In genomic region chr3:71581981-71582611, GRCh38 we compare ENCODE assay signal across 8 cellular contexts. TPM values are rescaled to one million over a fixed set of nuclear protein-coding genes. Genes with fewer than 3 reads are reported as not detected.
DNase-seq lines count a peak whose midpoint lies in the region; ATAC-seq, FAIRE-seq and TF ChIP-seq lines count a peak whose summit lies in the region.

No MANE protein-coding gene starts in this region.

- under 1% methylated on average over 42 of the region's 62 CpGs for WGBS in A549 (ENCODE audit: missing lambda C conversion rate)

- no peak for TF ChIP-seq EP300 in A549 (IDR thresholded peaks at IDR 0.05)

- H3K9ac ChIP-seq in rectal smooth muscle tissue (ENCODE audit: low read length) = peak overlapping the region; percentile 39

- CTCF ChIA-PET in A549 (lab: Yijun Ruan, JAX) = interaction anchor here (0.6 to 5.8 kb wide), 9 partner anchors 48 to 1487 kb away, joined by 3 to 39 read pairs (median 3); no protein-coding TSS in a partner anchor

- POLR2A ChIA-PET in A549 (lab: Yijun Ruan, JAX) = interaction anchor here (0.8 to 3.6 kb wide), 7 partner anchors 45 to 331 kb away, joined by 3 to 19 read pairs (median 16); no protein-coding TSS in a partner anchor

- FAIRE-seq in A549 (lab: Jason Lieb, UNC) = no peak
- FAIRE-seq in GM12891 (lab: Jason Lieb, UNC) = no peak

- H3K36me3 ChIP-seq in rectal smooth muscle tissue (ENCODE audit: control insufficient read depth, insufficient read depth, low read length) = no peaks in the 10 kb centered on the region

- H3K4me1 ChIP-seq in A549 (peaks cover 51% of the 10 kb centered on the region), rectal smooth muscle tissue (ENCODE audit: control insufficient read depth, insufficient read depth, low read length) (peaks cover 11% of the 10 kb centered on the region)

- DNase-seq in A549 (ENCODE audit: low read depth in 1 of 2, low spot score in 1 of 2) (peak in 1 of 2 experiments; percentile 40), HT1080 (ENCODE audit: low read depth) (peak; percentile 52), T-helper 1 cell (peak in 3 of 5 donors; percentile 13 to 26 (median 17)), astrocyte of the spinal cord (ENCODE audit: low read depth, low spot score) (peak; percentile 78), hypothalamus (lab: John Stamatoyannopoulos, UW) (peak in 44 of 51 donors; percentile 14 to 76 (median 46)), HuH-7 (ENCODE audit: low spot score) (no peak), GM12891 (ENCODE audit: insufficient read length, low spot score) (no peak)

- H3K27ac ChIP-seq in A549 (peak overlapping the region; percentile 95 to 100), rectal smooth muscle tissue (ENCODE audit: low read depth, low read length) (peak overlapping the region; percentile 98)

- H3K27me3 ChIP-seq in rectal smooth muscle tissue (ENCODE audit: control insufficient read depth, insufficient read depth, low read length) = no peaks in the 10 kb centered on the region

- TF ChIP-seq CTCF in A549 (IDR thresholded peaks at IDR 0.05) (no peak), astrocyte of the spinal cord (IDR thresholded peaks at IDR 0.05; ENCODE audit: low read depth, low read length) (no peak)

- H3K4me2 ChIP-seq in A549 = peak overlapping the region; percentile 95

- H3K9me3 ChIP-seq in A549 = no peaks in the 10 kb centered on the region

- in situ Hi-C loops in astrocyte of the spinal cord (cut with HindIII; ENCODE audit: low sequenced_read_pairs) = no loop called here

- TF ChIP-seq POLR2A in A549 (IDR thresholded peaks at IDR 0.05; ENCODE audit: low read length) = peak; percentile 12
- no peak for TF ChIP-seq POLR2A in GM12891 (IDR thresholded peaks at IDR 0.05; ENCODE audit: low read depth, low read length)

- ATAC-seq in A549 = peak; percentile 22 to 46; a peak in 4 of 6 replicates

- no peak for TF ChIP-seq RAD21 in A549 (conservative IDR thresholded peaks at IDR 0.05 in 1 of 2, IDR thresholded peaks at IDR 0.05 in 1 of 2)

- H3K4me3 ChIP-seq in A549 = peak overlapping the region; percentile 75
- H3K4me3 ChIP-seq in astrocyte of the spinal cord (ENCODE audit: low read depth, low read length) = peak overlapping the region; percentile 95
- peak overlapping the region; percentile 97 for H3K4me3 ChIP-seq in rectal smooth muscle tissue (ENCODE audit: low read length)

TF ChIP-seq in A549, 52 proteins besides CTCF, POLR2A, EP300 and RAD21:
- TF ChIP-seq E2F6 (IDR thresholded peaks at IDR 0.05; ENCODE audit: borderline replicate concordance, low read depth) (peak; percentile 61; the same call in 1 of the 2 replicates), BCL3 (IDR thresholded peaks at IDR 0.05) (no peak), RNF2 (IDR thresholded peaks at IDR 0.05; ENCODE audit: borderline replicate concordance, low read depth) (0 out of 2 replicates have a peak, but pooled peaks have one; percentile 72), HOXB5 (CRISPR knock-in tag; IDR thresholded peaks at IDR 0.05) (no peak), MYC (IDR thresholded peaks at IDR 0.05; ENCODE audit: borderline replicate concordance, low read length) (no peak), FOSB (CRISPR knock-in tag; IDR thresholded peaks at IDR 0.05) (no peak), JUN (IDR thresholded peaks at IDR 0.05) (peak in 1 of 2 experiments; percentile 15; a peak in 2 of 5 replicates), MAX (IDR thresholded peaks at IDR 0.05) (peak; percentile 42), HDAC2 (IDR thresholded peaks at IDR 0.05) (peak; percentile 58; the same call in 1 of the 2 replicates), HES2 (IDR thresholded peaks at IDR 0.05) (no peak), ZSCAN20 (CRISPR knock-in tag; IDR thresholded peaks at IDR 0.05) (no peak), NFE2L2 (conservative IDR thresholded peaks at IDR 0.05; ENCODE audit: low read length) (no peak)

TF ChIP-seq in GM12891, 5 proteins besides CTCF, POLR2A, EP300 and RAD21:
- TF ChIP-seq POU2F2 (IDR thresholded peaks at IDR 0.05; ENCODE audit: low read depth, low read length) (no peak), PAX5 (IDR thresholded peaks at IDR 0.05; ENCODE audit: insufficient read depth, low read length, severe bottlenecking) (no peak), POLR2AphosphoS5 (IDR thresholded peaks at IDR 0.05; ENCODE audit: low read depth, low read length) (no peak), TAF1 (IDR thresholded peaks at IDR 0.05; ENCODE audit: low read depth, low read length) (no peak), SPI1 (IDR thresholded peaks at IDR 0.05; ENCODE audit: low read depth, low read length) (no peak)

RNA-seq across cellular contexts. Expression of gene FOXP1, which starts 1.4 kb away (rescaled TPM):
- polyA plus RNA-seq in A549 (2011; rRNA removed) = 13.9 and 16.3 TPM in 2 replicates
- 3.7 and 5.5 TPM in 2 replicates for polyA plus RNA-seq in A549 (2012; cell fraction: cytosol; rRNA removed)
- polyA plus RNA-seq in A549 (2012; cell fraction: nucleus; rRNA removed) = 5.3 and 8.9 TPM in 2 replicates
- 9.8 to 13.5 TPM (median 12.8 TPM) in 3 replicates for polyA plus RNA-seq in A549 (2017; fragmentation: RNase III; extraction: RNeasy Plus Mini Kit Qiagen cat#74134 plus additional on column Dnase treatment)
- polyA minus RNA-seq in A549 (2011; rRNA and poly(A)+ RNA removed) = 73.2 and 83.5 TPM in 2 replicates
- total RNA-seq in HT1080 (2014; rRNA removed; shearing (Covaris generic)) = 42.9 and 65.9 TPM in 2 replicates
- polyA plus RNA-seq in HT1080 (2015; cell fraction: cytosol; rRNA removed) = 25.6 and 27.2 TPM in 2 replicates
- 26.8 and 30.5 TPM in 2 replicates for polyA plus RNA-seq in HT1080 (2015; cell fraction: nucleus; rRNA removed)
- 0.47 TPM for polyA plus RNA-seq in GM12891 (2012; ENCODE audit: low read depth, missing spikeins)

Comparison
In these comparisons a context has a peak if more than half of its experiments do, and no peak if none do; other contexts are left out.
1. DNase-seq: peak in HT1080 (single experiment), T-helper 1 cell (3 of 5), astrocyte of the spinal cord (single experiment) and hypothalamus (44 of 51); none in HuH-7 (single experiment) and GM12891 (single experiment).
2. Peak in every context shown above with its lines, with median percentiles within 50 percentile points of each other: H3K4me3 ChIP-seq.